In genomic region chr3:32591960-32592462, GRCh38 we compare ENCODE assay signal across 27 cellular contexts. TPM values are rescaled to one million over a fixed set of nuclear protein-coding genes. Genes with fewer than 3 reads are reported as not detected.
A peak's percentile ranks its signal among the peaks of the same experiment; 100 is the strongest.
DNase-seq lines count a peak whose midpoint lies in the region; ATAC-seq and TF ChIP-seq lines count a peak whose summit lies in the region.
"Had no signal": no experiment of that assay in that cellular context is flagged by ENCODE, and none has a peak within 500 bp of the region (broad histone marks: within the 10 kb centered on the region; RNA-seq: fewer than 3 reads in every experiment).

No MANE protein-coding gene starts in this region.

- DNase-seq in H9 (no peak), M059J (ENCODE audit: low read depth) (peak; percentile 9), NCI-H510A (lab: John Stamatoyannopoulos, UW) (peak; percentile 8), left lung (no peak), endodermal cell (no peak), activated T-cell treated with anti-CD3 and anti-CD28 coated beads for 4 hours (no peak)
- DNase-seq: activated CD8-positive, alpha-beta memory T cell treated with anti-CD3 and anti-CD28 coated beads, Interleukin-2, amount 10 ng/mL, durations not matched to agents 7 days and 5 days; activated T-cell treated with anti-CD3 and anti-CD28 coated beads, Interleukin-2, amount 50 U/mL, for 48 hours; DMS153; gastrocnemius medialis; IMR-90; left colon; NCI-H2029; NCI-H226; PC-9; sigmoid colon; stimulated activated CD4-positive, alpha-beta T cell treated with anti-CD3 and anti-CD28 coated beads, Interleukin-4, amount 100 ng/mL, for 24 hours had no signal

- no peak overlapping the region for H3K56ac ChIP-seq in H9 (ENCODE audit: insufficient read length, low read depth, low read length)

- no peaks in the 10 kb centered on the region for H3K9me3 Mint-ChIP-seq in H9
- H3K9me3 Mint-ChIP-seq in endodermal cell = no peaks in the 10 kb centered on the region
- H3K9me3 Mint-ChIP-seq: memory B cell; T-helper 1 cell treated with Interleukin-12 subunit alpha and Interleukin-12 subunit beta and Interleukin-4 antibody, amounts not matched to agents 30 μg/mL and 1 μg/mL, for 36 hours had no signal

- no peak overlapping the region for H3K4me3 ChIP-seq in left lung
- H3K4me3 ChIP-seq in endodermal cell (ENCODE audit: low read length) = no peak overlapping the region
- H3K4me3 ChIP-seq: ascending aorta, BLaER1, gastrocnemius medialis, PC-9, sigmoid colon, tibial nerve had no signal

- no peak for TF ChIP-seq CTCF in H9 (conservative IDR thresholded peaks at IDR 0.05)
- no peak for TF ChIP-seq CTCF in left lung (IDR thresholded peaks at IDR 0.05)
- TF ChIP-seq CTCF in endodermal cell (conservative IDR thresholded peaks at IDR 0.05) = no peak

- no peak overlapping the region for H2BK120ac ChIP-seq in H9 (ENCODE audit: low read depth, low read length, poor library complexity, severe bottlenecking)

- H4K8ac ChIP-seq in H9 (replicated peaks; ENCODE audit: insufficient read length, low read depth, low read length) = no peak overlapping the region

- no peak overlapping the region for H3K27ac Mint-ChIP-seq in H9
- no peak overlapping the region for H3K27ac Mint-ChIP-seq in endodermal cell
- H3K27ac Mint-ChIP-seq: activated CD8-positive, alpha-beta memory T cell treated with anti-CD3 and anti-CD28 coated beads, Interleukin-2, amount 10 ng/mL, durations not matched to agents 7 days and 5 days; memory B cell; progenitor cell of endocrine pancreas; T-helper 1 cell treated with Interleukin-12 subunit alpha and Interleukin-12 subunit beta and Interleukin-4 antibody, amounts not matched to agents 30 μg/mL and 1 μg/mL, for 36 hours had no signal

- no peak overlapping the region for H4K5ac ChIP-seq in H9 (ENCODE audit: insufficient read length, low read depth, low read length)

- H2BK12ac ChIP-seq in H9 (ENCODE audit: insufficient read length, low read depth, low read length) = no peak overlapping the region

- no peaks in the 10 kb centered on the region for H4K20me1 ChIP-seq in H9 (ENCODE audit: control insufficient read depth, insufficient read depth, insufficient read length)
- H4K20me1 ChIP-seq: BLaER1 had no signal

- WGBS in H9 (ENCODE audit: extremely low coverage, insufficient read length, low lambda C conversion rate) = no CpG with 5 or more reads among the region's 4 CpGs
- WGBS in endodermal cell (ENCODE audit: insufficient coverage in 1 of 2, insufficient read length in 1 of 2), 2 experiments = 56 to 85% methylated on average over 1 to 4 of the region's 4 CpGs

- H2BK20ac ChIP-seq in H9 (ENCODE audit: low read depth, low read length, poor library complexity, severe bottlenecking) = no peak overlapping the region

- H2BK5ac ChIP-seq in H9 (ENCODE audit: insufficient read length, low read length) = no peak overlapping the region

- no peak overlapping the region for H3K18ac ChIP-seq in H9 (ENCODE audit: insufficient read length, low read depth, low read length)

- H3K9me3 ChIP-seq in H9 (ENCODE audit: control insufficient read depth, low read depth, low read length) = no peaks in the 10 kb centered on the region
- H3K9me3 ChIP-seq in left lung = no peaks in the 10 kb centered on the region
- no peaks in the 10 kb centered on the region for H3K9me3 ChIP-seq in endodermal cell (ENCODE audit: control insufficient read depth, low read length)
- H3K9me3 ChIP-seq: ascending aorta, BLaER1, gastrocnemius medialis, neutrophil, sigmoid colon, tibial nerve had no signal

- no peak overlapping the region for H3K14ac ChIP-seq in H9 (ENCODE audit: insufficient read depth, low read length)

- no peak overlapping the region for H4K91ac ChIP-seq in H9 (ENCODE audit: insufficient read length, low read depth, low read length)

- H3K27ac ChIP-seq in H9 (ENCODE audit: insufficient read length, low read depth, low read length) (no peak overlapping the region), left lung (no peak overlapping the region), endodermal cell (ENCODE audit: low read depth, low read length) (no peak overlapping the region)
- H3K27ac ChIP-seq: ascending aorta, BLaER1, gastrocnemius medialis, neutrophil, PC-9, sigmoid colon, tibial nerve had no signal

- H3K36me3 Mint-ChIP-seq in H9 (ENCODE audit: insufficient read depth in 1 of 3, low read depth in 3 of 3) (no peaks in the 10 kb centered on the region), endodermal cell (ENCODE audit: low read depth) (no peaks in the 10 kb centered on the region)
- H3K36me3 Mint-ChIP-seq: activated CD8-positive, alpha-beta memory T cell treated with anti-CD3 and anti-CD28 coated beads, Interleukin-2, amount 10 ng/mL, durations not matched to agents 7 days and 5 days; memory B cell had no signal

- no peak overlapping the region for H2AK5ac ChIP-seq in H9 (ENCODE audit: insufficient read length, low read length)

- no peak overlapping the region for H3T11ph ChIP-seq in H9 (ENCODE audit: low read length)

- H3K4me2 ChIP-seq in H9 (ENCODE audit: insufficient read depth, insufficient read length, low read length) = peak overlapping the region; percentile 88
- H3K4me2 ChIP-seq: PC-9 had no signal

- no peak overlapping the region for H3K23ac ChIP-seq in H9 (ENCODE audit: insufficient read length, low read depth, low read length)

- H3K36me3 ChIP-seq in left lung (no peaks in the 10 kb centered on the region), endodermal cell (ENCODE audit: control insufficient read depth, insufficient read depth, low read length) (no peaks in the 10 kb centered on the region)
- H3K36me3 ChIP-seq: ascending aorta, BLaER1, gastrocnemius medialis, neutrophil, sigmoid colon, tibial nerve had no signal

- H3K27me3 ChIP-seq in H9 (ENCODE audit: insufficient read depth, low read length) = peaks cover 2% of the 10 kb centered on the region; the same call in 1 of the 2 replicates
- no peaks in the 10 kb centered on the region for H3K27me3 ChIP-seq in left lung
- peaks cover 5% of the 10 kb centered on the region for H3K27me3 ChIP-seq in endodermal cell (ENCODE audit: control insufficient read depth, insufficient read depth, low read length, poor library complexity, severe bottlenecking)
- H3K27me3 ChIP-seq: ascending aorta, BLaER1, gastrocnemius medialis, neutrophil had no signal

- H2AFZ ChIP-seq in H9 (ENCODE audit: low read length) = no peak overlapping the region
- H2AFZ ChIP-seq: PC-9 had no signal

- H3K4me1 ChIP-seq in H9 (ENCODE audit: insufficient read depth, low read length) (peaks cover 9% of the 10 kb centered on the region), left lung (no peaks in the 10 kb centered on the region), endodermal cell (ENCODE audit: control insufficient read depth, insufficient read depth, low read length) (peaks cover 4% of the 10 kb centered on the region)
- H3K4me1 ChIP-seq: sigmoid colon, tibial nerve had no signal

- peaks cover 4% of the 10 kb centered on the region for H3K23me2 ChIP-seq in H9 (ENCODE audit: insufficient read length, low read depth, low read length, poor library complexity, severe bottlenecking)

- H3K4me1 Mint-ChIP-seq in H9 (peaks cover 47 to 51% of the 10 kb centered on the region in 2 experiments), endodermal cell (peaks cover 14% of the 10 kb centered on the region)
- H3K4me1 Mint-ChIP-seq: activated CD8-positive, alpha-beta memory T cell treated with anti-CD3 and anti-CD28 coated beads, Interleukin-2, amount 10 ng/mL, durations not matched to agents 7 days and 5 days; memory B cell had no signal

- no peak overlapping the region for H3K9ac ChIP-seq in H9 (ENCODE audit: extremely low read depth, insufficient read length, low read length)
- no peak overlapping the region for H3K9ac ChIP-seq in endodermal cell (ENCODE audit: extremely low read depth, low read length, poor library complexity, severe bottlenecking)
- H3K9ac ChIP-seq: BLaER1 had no signal

- intact Hi-C loops in left lung (cut with DNase I) = no loop called here

- peak overlapping the region; percentile 1 to 19; a peak in 3 of 5 replicates for H3K4me3 Mint-ChIP-seq in H9
- H3K4me3 Mint-ChIP-seq in endodermal cell = no peak overlapping the region
- H3K4me3 Mint-ChIP-seq: activated CD8-positive, alpha-beta memory T cell treated with anti-CD3 and anti-CD28 coated beads, Interleukin-2, amount 10 ng/mL, durations not matched to agents 7 days and 5 days; memory B cell; T-helper 1 cell treated with Interleukin-12 subunit alpha and Interleukin-12 subunit beta and Interleukin-4 antibody, amounts not matched to agents 30 μg/mL and 1 μg/mL, for 36 hours had no signal

- H3K4ac ChIP-seq in H9 (ENCODE audit: low read depth, low read length) = no peak overlapping the region

- no peaks in the 10 kb centered on the region for H3K79me2 ChIP-seq in H9 (ENCODE audit: insufficient read depth, low read length)

- H3K79me1 ChIP-seq in H9 (ENCODE audit: insufficient read depth, low read depth, low read length, poor library complexity, severe bottlenecking) = no peaks in the 10 kb centered on the region

- ATAC-seq in left lung (peak; percentile 52), GM18520 (IDR thresholded peaks at IDR 0.05; ENCODE audit: unreplicated experiment) (no peak)
- ATAC-seq: activated CD8-positive, alpha-beta memory T cell treated with anti-CD3 and anti-CD28 coated beads, Interleukin-2, amount 10 ng/mL, durations not matched to agents 7 days and 5 days; gastrocnemius medialis; HCT116; left colon; SK-N-SH treated with all-trans-retinoic acid at 6 μM for 48 hours had no signal

- no peak overlapping the region for H2BK15ac ChIP-seq in H9 (ENCODE audit: low read depth, low read length)

- H3K27me3 Mint-ChIP-seq in H9 (ENCODE audit: low read depth) (peaks cover 50% of the 10 kb centered on the region), endodermal cell (ENCODE audit: insufficient read depth) (peaks cover 56% of the 10 kb centered on the region)

RNA-seq across cellular contexts. Expression of gene DYNC1LI1, which starts 21.4 kb away (rescaled TPM):
- total RNA-seq in H9 (2021) (56.2 and 57.0 TPM in 2 replicates), left lung (10 to 100 TPM; 32.6 to 38.1 TPM), endodermal cell (10 to 100 TPM; 41.6 to 42.5 TPM)
- 39.2 and 60.3 TPM in 2 replicates for total RNA-seq in M059J (2014; rRNA removed; shearing (Covaris generic))
- polyA plus RNA-seq in endodermal cell (2013, experiment 1 of 2) = 65.1 TPM
- 57.6 TPM for polyA plus RNA-seq in endodermal cell (2013, experiment 2 of 2)

Comparison
In these comparisons a context has a peak if more than half of its experiments do, and no peak if none do; other contexts are left out.
1. DNase-seq: peak in M059J (single experiment) and NCI-H510A (single experiment); none in H9 (single experiment), left lung (0 of 2), endodermal cell (single experiment) and activated T-cell treated with anti-CD3 and anti-CD28 coated beads for 4 hours (single experiment).